In the genomic region with DNA sequence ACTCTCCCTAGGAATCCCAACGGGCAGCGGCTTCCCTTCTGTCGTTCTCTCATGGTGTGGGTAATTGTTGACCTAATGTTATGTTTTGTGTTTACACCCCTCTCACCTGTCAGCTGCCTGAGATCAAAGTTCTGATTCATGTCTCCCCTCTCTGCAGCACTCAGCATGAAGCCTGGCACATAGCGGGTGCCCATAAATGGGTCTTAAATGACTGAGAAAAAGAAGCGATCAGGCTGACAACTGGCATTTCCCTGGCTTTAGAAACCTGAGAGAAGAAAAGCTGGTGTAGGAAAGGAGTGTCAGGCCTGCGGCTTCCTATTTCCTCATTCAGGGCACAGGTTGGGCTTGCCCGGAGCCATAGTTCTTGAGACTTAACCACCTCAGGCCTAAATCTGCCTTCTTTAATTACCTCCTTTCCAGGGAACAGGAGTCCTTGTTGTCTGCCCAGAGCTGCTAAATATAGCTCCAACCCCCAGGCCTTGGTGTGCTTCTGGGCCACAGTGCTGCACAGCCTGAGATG, we compare ENCODE assay signal across 8 cellular contexts. TPM values are rescaled to one million over a fixed set of nuclear protein-coding genes. Genes with fewer than 3 reads are reported as not detected.
DNase-seq lines count a peak whose midpoint lies in the region; ATAC-seq and TF ChIP-seq lines count a peak whose summit lies in the region.

No MANE protein-coding gene starts in this region.

- CTCF ChIA-PET in PC-3 (lab: Charles Lee): no interaction called here

- H3K27ac ChIP-seq in PC-3 (ENCODE audit: low read length) (no peak overlapping the region), prostate gland (peak overlapping the region; percentile 74 to 78)

- no peaks in the 10 kb centered on the region for H3K9me2 ChIP-seq in PC-3 (replicated peaks; ENCODE audit: low read length)

- intact Hi-C loops in PC-3 (cut with micrococcal nuclease) (no loop called here), prostate gland (cut with DNase I) (no loop called here), posterior vena cava (cut with DNase I) (loop anchor here in 1 of 2 donors (2.0 kb wide), 1 partner anchor 41 kb away; no protein-coding TSS in a partner anchor)

- peaks cover 5% of the 10 kb centered on the region for H3K27me3 Mint-ChIP-seq in HFFc6 (ENCODE audit: insufficient read depth)

- peaks cover 10% of the 10 kb centered on the region for H3K36me3 Mint-ChIP-seq in HFFc6 (ENCODE audit: low read depth)

- H3K4me1 ChIP-seq in PC-3 (ENCODE audit: insufficient read depth, low read length): peaks cover 20% of the 10 kb centered on the region
- H3K4me1 ChIP-seq in prostate gland (replicated peaks): peaks cover 6% of the 10 kb centered on the region

- H3K4me1 Mint-ChIP-seq in HFFc6 (ENCODE audit: low read depth): peaks cover 43% of the 10 kb centered on the region

- no peaks in the 10 kb centered on the region for H3K9me3 Mint-ChIP-seq in HFFc6

- H3K9me3 ChIP-seq in PC-3 (ENCODE audit: low read length): no peaks in the 10 kb centered on the region
- H3K9me3 ChIP-seq in prostate gland: no peaks in the 10 kb centered on the region

- TF ChIP-seq CTCF in HFFc6 (IDR thresholded peaks at IDR 0.05) (no peak), PC-3 (conservative IDR thresholded peaks at IDR 0.05; ENCODE audit: low read depth, low read length) (no peak), prostate gland (IDR thresholded peaks at IDR 0.05) (no peak)

- peak overlapping the region; percentile 43 for H3K27ac Mint-ChIP-seq in HFFc6

- TF ChIP-seq POLR2A in prostate gland (IDR thresholded peaks at IDR 0.05): no peak

- H3K27me3 ChIP-seq in PC-3 (ENCODE audit: low read length) (no peaks in the 10 kb centered on the region), prostate gland (replicated peaks; ENCODE audit: insufficient read depth) (no peaks in the 10 kb centered on the region)

- BruUV-seq in PC-3 (replicated peaks; lab: Mats Ljungman, UMichigan): no TSS peak

- peaks cover 24% of the 10 kb centered on the region for H3K79me2 ChIP-seq in PC-3 (ENCODE audit: low read length)

- no peaks in the 10 kb centered on the region for H3F3A ChIP-seq in PC-3 (ENCODE audit: low read length, unreplicated experiment)

- ATAC-seq in PC-3 (peak; percentile 11), HG02870 (IDR thresholded peaks at IDR 0.05; ENCODE audit: unreplicated experiment) (no peak)

- no peak overlapping the region for H3K9ac ChIP-seq in PC-3 (ENCODE audit: low read length)

- H3K36me3 ChIP-seq in PC-3 (ENCODE audit: low read depth, low read length) (no peaks in the 10 kb centered on the region), prostate gland (no peaks in the 10 kb centered on the region)

- POLR2A ChIA-PET in PC-3 (lab: Charles Lee; ENCODE audit: unreplicated experiment): no interaction called here

- no peak overlapping the region for H2AFZ ChIP-seq in PC-3 (ENCODE audit: low read length)

- H4K20me1 ChIP-seq in PC-3 (ENCODE audit: low read length): peaks cover 28% of the 10 kb centered on the region

- peak; percentile 44 for DNase-seq in HFFc6
- no peak for DNase-seq in PC-3
- DNase-seq in fibroblast of gingiva (ENCODE audit: low read depth): peak; percentile 19
- peak; percentile 45 for DNase-seq in prostate gland (ENCODE audit: low spot score)
- DNase-seq in DMS114 treated with DMSO at 0.1 percent for 48 hours (lab: John Stamatoyannopoulos, UW; ENCODE audit: unreplicated experiment): no peak
- no peak for DNase-seq in central memory CD4-positive, alpha-beta T cell
- DNase-seq in posterior vena cava (ENCODE audit: low spot score): no peak

- H3K4me3 ChIP-seq in PC-3 (ENCODE audit: low read length) (no peak overlapping the region), prostate gland (no peak overlapping the region)

- no peak overlapping the region for H3K4me3 Mint-ChIP-seq in HFFc6

- no peak overlapping the region for H3K4me2 ChIP-seq in PC-3 (ENCODE audit: low read length)

- WGBS in prostate gland: 22% methylated on average over 7 of the region's 7 CpGs

RNA-seq across cellular contexts. Expression of a gene that starts 31.8 kb away (rescaled TPM):
- 100 to 1,000 TPM in 4 of 6 experiments, 10 to 100 TPM in 2; 84.1 to 121 (median 102) TPM for total RNA-seq in HFFc6 (2021; fragmentation: NEBNext Ultra II Directional; extraction: Animal tissue kit (Norgen Biotek cat#: 25700))
- total RNA-seq in PC-3 (2014; rRNA removed): 20.4 and 21.3 TPM in 2 replicates
- total RNA-seq in prostate gland: 100 to 1,000 TPM; 219 to 248 TPM
- total RNA-seq in posterior vena cava: 1,000 to 10,000 TPM; 1,601 to 1,705 TPM

Comparison
In these comparisons a context has a peak if more than half of its experiments do, and no peak if none do; other contexts are left out.
1. DNase-seq: peak in HFFc6 (single experiment), fibroblast of gingiva (single experiment) and prostate gland (single experiment); none in PC-3 (single experiment), DMS114 treated with DMSO at 0.1 percent for 48 hours (single experiment), central memory CD4-positive, alpha-beta T cell (single experiment) and posterior vena cava (single experiment).
2. RNA of a gene that starts 31.8 kb away (total RNA-seq): 1,601 to 1,705 TPM in posterior vena cava; 219 to 248 TPM in prostate gland, 84.1 to 121 TPM in HFFc6 and 20.4 to 21.3 TPM in PC-3; every median in the first group is over 4 times any median in the second.